ENCODE assay signal across 22 cellular contexts in the genomic region with DNA sequence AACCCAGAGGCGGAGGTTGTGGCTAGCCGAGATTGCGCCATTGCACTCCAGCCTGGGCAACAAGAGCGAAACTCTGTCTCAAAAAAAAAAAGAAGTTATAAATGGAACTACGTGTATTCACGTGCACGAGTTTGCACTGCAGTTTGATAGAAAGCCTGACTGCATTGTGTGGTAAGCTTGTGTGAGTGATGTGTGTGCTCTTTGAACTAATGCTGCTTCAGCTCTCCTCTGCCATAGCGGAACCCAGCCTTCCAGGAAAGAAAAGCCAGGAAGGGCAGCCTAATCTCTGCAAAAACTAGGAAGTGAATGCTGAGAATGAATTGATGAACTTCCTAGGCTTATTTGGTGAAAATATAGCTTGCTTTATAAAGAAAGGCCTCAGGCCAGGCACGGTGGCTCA.
"Had no signal": no experiment of that assay in that cellular context is flagged by ENCODE, and none has a peak within 500 bp of the region (broad histone marks: within the 10 kb centered on the region; RNA-seq: fewer than 3 reads in every experiment).

No MANE protein-coding gene starts in this region.

- H3K27me3 ChIP-seq: ascending aorta, foreskin keratinocyte, spleen, testis, vagina had no signal

- ATAC-seq: activated CD8-positive, alpha-beta T cell treated with anti-CD3 and anti-CD28 coated beads, Interleukin-2, amount 10 ng/mL, durations not matched to agents 7 days and 5 days; activated naive CD4-positive, alpha-beta T cell treated with anti-CD3 and anti-CD28 coated beads, Interleukin-2, amount 50 U/mL, for 72 hours; foreskin keratinocyte; natural killer cell had no signal

- H3K4me3 ChIP-seq: ascending aorta, lower lobe of right lung, spleen, testis, vagina had no signal

- H3K4me1 Mint-ChIP-seq: natural killer cell had no signal

- H3K27me3 Mint-ChIP-seq: progenitor cell of endocrine pancreas had no signal

- H3K9me3 ChIP-seq: ascending aorta, lower lobe of right lung, spleen, testis, vagina had no signal

- H3K4me3 Mint-ChIP-seq: activated CD8-positive, alpha-beta T cell treated with anti-CD3 and anti-CD28 coated beads, Interleukin-2, amount 10 ng/mL, durations not matched to agents 7 days and 5 days; natural killer cell had no signal

- H3K4me1 ChIP-seq: ascending aorta, foreskin keratinocyte, lower lobe of right lung, spleen, testis, vagina had no signal

- H3K9me3 Mint-ChIP-seq: activated naive CD4-positive, alpha-beta T cell treated with anti-CD3 and anti-CD28 coated beads, Interleukin-2, amount 50 U/mL, for 72 hours; natural killer cell had no signal

- DNase-seq: activated CD4-positive, alpha-beta T cell treated with anti-CD3 and anti-CD28 coated beads for 1 hour; activated CD4-positive, alpha-beta T cell treated with anti-CD3 and anti-CD28 coated beads, Interleukin-2, amount 50 U/mL, for 1 hour; activated CD8-positive, alpha-beta T cell treated with anti-CD3 and anti-CD28 coated beads, Interleukin-2, amount 10 ng/mL, durations not matched to agents 7 days and 5 days; activated T-cell treated with anti-CD3 and anti-CD28 coated beads, Interleukin-2, amount 50 U/mL, for 1 hour; central memory CD4-positive, alpha-beta T cell; effector memory CD4-positive, alpha-beta T cell; foreskin keratinocyte; glutamatergic neuron; hippocampal formation; lower lobe of right lung; natural killer cell; retina; spleen; stimulated activated CD4-positive, alpha-beta T cell treated with anti-CD3 and anti-CD28 coated beads, Interleukin-4, amount 100 ng/mL, for 1 hour; stimulated activated naive CD4-positive, alpha-beta T cell; testis; trophoblast cell; WERI-Rb-1 had no signal

- H3K27ac ChIP-seq: ascending aorta, foreskin keratinocyte, lower lobe of right lung, spleen, testis, vagina, WERI-Rb-1 had no signal

- H3K27ac Mint-ChIP-seq: activated CD8-positive, alpha-beta T cell treated with anti-CD3 and anti-CD28 coated beads, Interleukin-2, amount 10 ng/mL, durations not matched to agents 7 days and 5 days; activated naive CD4-positive, alpha-beta T cell treated with anti-CD3 and anti-CD28 coated beads, Interleukin-2, amount 50 U/mL, for 72 hours; natural killer cell; progenitor cell of endocrine pancreas had no signal

- H3K36me3 Mint-ChIP-seq: activated naive CD4-positive, alpha-beta T cell treated with anti-CD3 and anti-CD28 coated beads, Interleukin-2, amount 50 U/mL, for 72 hours; natural killer cell had no signal

- H3K36me3 ChIP-seq: ascending aorta, lower lobe of right lung, spleen, vagina, WERI-Rb-1 had no signal
